In the genomic region with DNA sequence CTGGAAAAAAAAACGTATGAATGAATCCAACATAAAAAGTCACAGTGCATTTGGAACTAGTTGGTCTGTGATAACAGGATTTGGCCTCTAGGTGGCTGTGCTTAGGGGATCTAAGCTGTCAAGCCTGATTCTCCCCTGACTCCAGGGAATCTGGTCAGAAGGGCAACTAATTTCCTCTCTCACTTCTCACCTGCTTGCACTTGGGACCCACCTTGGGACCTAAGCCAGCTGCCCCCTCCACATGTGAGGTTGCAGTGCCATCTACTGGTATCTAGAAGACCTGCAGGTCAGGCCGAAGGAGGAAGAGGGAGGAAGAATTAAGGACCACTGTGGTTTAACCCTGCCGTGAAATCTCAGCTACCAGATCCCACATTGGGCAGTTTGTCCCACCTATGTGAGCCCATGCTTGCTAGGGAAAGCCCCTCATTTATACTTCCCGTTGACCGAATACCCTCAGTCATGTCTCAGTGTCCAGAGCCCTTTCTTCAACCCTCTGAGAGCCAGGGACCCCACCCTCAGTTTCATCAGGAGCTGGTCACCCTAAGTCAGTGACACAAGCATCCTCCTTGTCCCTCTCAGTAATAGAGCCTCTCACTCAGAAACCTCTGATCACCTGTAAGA, we compare ENCODE assay signal across 1 cellular context.
A peak's percentile ranks its signal among the peaks of the same experiment; 100 is the strongest.
TF ChIP-seq lines count a peak whose summit lies in the region.

No MANE protein-coding gene starts in this region.

TF ChIP-seq in HepG2, 621 proteins besides CTCF, POLR2A, EP300 and RAD21 (continued from another document and continues in another):
- TF ChIP-seq, protein P1, sequence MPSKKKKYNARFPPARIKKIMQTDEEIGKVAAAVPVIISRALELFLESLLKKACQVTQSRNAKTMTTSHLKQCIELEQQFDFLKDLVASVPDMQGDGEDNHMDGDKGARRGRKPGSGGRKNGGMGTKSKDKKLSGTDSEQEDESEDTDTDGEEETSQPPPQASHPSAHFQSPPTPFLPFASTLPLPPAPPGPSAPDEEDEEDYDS (CRISPR knock-in tag; IDR thresholded peaks at IDR 0.05), result no peak
- peak; percentile 48; the same call in 1 of the 2 replicates for TF ChIP-seq ZNF124 (CRISPR knock-in tag; IDR thresholded peaks at IDR 0.05)
- TF ChIP-seq ATM (IDR thresholded peaks at IDR 0.05; ENCODE audit: borderline replicate concordance), result no peak
- peak; percentile 24; the same call in 1 of the 2 replicates for TF ChIP-seq CEBPG (CRISPR knock-in tag; IDR thresholded peaks at IDR 0.05)
- TF ChIP-seq GABPA (IDR thresholded peaks at IDR 0.05; ENCODE audit: low read depth, low read length), result no peak
- TF ChIP-seq GABPA (CRISPR knock-in tag; IDR thresholded peaks at IDR 0.05; ENCODE audit: low read depth), result no peak
- no peak for TF ChIP-seq REL (CRISPR knock-in tag; conservative IDR thresholded peaks at IDR 0.05)
- no peak for TF ChIP-seq LCORL (IDR thresholded peaks at IDR 0.05)
- TF ChIP-seq LCORL (CRISPR knock-in tag; IDR thresholded peaks at IDR 0.05), result peak; percentile 83
- TF ChIP-seq GLI4 (CRISPR knock-in tag; IDR thresholded peaks at IDR 0.05; ENCODE audit: borderline replicate concordance), result no peak
- TF ChIP-seq ZNF230 (CRISPR knock-in tag; IDR thresholded peaks at IDR 0.05), result no peak
- TF ChIP-seq ZNF761 (CRISPR knock-in tag; conservative IDR thresholded peaks at IDR 0.05), result no peak
- TF ChIP-seq, protein P2, sequence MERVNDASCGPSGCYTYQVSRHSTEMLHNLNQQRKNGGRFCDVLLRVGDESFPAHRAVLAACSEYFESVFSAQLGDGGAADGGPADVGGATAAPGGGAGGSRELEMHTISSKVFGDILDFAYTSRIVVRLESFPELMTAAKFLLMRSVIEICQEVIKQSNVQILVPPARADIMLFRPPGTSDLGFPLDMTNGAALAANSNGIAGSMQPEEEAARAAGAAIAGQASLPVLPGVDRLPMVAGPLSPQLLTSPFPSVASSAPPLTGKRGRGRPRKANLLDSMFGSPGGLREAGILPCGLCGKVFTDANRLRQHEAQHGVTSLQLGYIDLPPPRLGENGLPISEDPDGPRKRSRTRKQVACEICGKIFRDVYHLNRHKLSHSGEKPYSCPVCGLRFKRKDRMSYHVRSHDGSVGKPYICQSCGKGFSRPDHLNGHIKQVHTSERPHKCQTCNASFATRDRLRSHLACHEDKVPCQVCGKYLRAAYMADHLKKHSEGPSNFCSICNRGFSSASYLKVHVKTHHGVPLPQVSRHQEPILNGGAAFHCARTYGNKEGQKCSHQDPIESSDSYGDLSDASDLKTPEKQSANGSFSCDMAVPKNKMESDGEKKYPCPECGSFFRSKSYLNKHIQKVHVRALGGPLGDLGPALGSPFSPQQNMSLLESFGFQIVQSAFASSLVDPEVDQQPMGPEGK (CRISPR knock-in tag; IDR thresholded peaks at IDR 0.05), result peak; percentile 69
- TF ChIP-seq GATAD1 (CRISPR knock-in tag; IDR thresholded peaks at IDR 0.05), result no peak
- no peak for TF ChIP-seq MBNL3 (CRISPR knock-in tag; conservative IDR thresholded peaks at IDR 0.05)
- no peak for TF ChIP-seq ZNF329 (CRISPR knock-in tag; IDR thresholded peaks at IDR 0.05; ENCODE audit: low read depth)
- TF ChIP-seq, protein P3, sequence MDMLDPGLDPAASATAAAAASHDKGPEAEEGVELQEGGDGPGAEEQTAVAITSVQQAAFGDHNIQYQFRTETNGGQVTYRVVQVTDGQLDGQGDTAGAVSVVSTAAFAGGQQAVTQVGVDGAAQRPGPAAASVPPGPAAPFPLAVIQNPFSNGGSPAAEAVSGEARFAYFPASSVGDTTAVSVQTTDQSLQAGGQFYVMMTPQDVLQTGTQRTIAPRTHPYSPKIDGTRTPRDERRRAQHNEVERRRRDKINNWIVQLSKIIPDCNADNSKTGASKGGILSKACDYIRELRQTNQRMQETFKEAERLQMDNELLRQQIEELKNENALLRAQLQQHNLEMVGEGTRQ (IDR thresholded peaks at IDR 0.05; ENCODE audit: low read depth, low read length), result no peak
- TF ChIP-seq, protein P3 (CRISPR knock-in tag; IDR thresholded peaks at IDR 0.05; ENCODE audit: borderline replicate concordance), result no peak
- no peak for TF ChIP-seq ZNF460 (CRISPR knock-in tag; IDR thresholded peaks at IDR 0.05; ENCODE audit: borderline replicate concordance)
- TF ChIP-seq, protein P4, sequence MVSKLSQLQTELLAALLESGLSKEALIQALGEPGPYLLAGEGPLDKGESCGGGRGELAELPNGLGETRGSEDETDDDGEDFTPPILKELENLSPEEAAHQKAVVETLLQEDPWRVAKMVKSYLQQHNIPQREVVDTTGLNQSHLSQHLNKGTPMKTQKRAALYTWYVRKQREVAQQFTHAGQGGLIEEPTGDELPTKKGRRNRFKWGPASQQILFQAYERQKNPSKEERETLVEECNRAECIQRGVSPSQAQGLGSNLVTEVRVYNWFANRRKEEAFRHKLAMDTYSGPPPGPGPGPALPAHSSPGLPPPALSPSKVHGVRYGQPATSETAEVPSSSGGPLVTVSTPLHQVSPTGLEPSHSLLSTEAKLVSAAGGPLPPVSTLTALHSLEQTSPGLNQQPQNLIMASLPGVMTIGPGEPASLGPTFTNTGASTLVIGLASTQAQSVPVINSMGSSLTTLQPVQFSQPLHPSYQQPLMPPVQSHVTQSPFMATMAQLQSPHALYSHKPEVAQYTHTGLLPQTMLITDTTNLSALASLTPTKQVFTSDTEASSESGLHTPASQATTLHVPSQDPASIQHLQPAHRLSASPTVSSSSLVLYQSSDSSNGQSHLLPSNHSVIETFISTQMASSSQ (IDR thresholded peaks at IDR 0.05; ENCODE audit: low read depth), result 0 out of 2 replicates have a peak, but pooled peaks have one; percentile 23
- TF ChIP-seq, protein P4 (CRISPR knock-in tag; IDR thresholded peaks at IDR 0.05; ENCODE audit: borderline replicate concordance), result no peak
- no peak for TF ChIP-seq PAX8 (CRISPR knock-in tag; IDR thresholded peaks at IDR 0.05; ENCODE audit: borderline replicate concordance)
- no peak for TF ChIP-seq ATF7-NPFF (CRISPR knock-in tag; IDR thresholded peaks at IDR 0.05; ENCODE audit: low read depth)
- TF ChIP-seq, protein P5, sequence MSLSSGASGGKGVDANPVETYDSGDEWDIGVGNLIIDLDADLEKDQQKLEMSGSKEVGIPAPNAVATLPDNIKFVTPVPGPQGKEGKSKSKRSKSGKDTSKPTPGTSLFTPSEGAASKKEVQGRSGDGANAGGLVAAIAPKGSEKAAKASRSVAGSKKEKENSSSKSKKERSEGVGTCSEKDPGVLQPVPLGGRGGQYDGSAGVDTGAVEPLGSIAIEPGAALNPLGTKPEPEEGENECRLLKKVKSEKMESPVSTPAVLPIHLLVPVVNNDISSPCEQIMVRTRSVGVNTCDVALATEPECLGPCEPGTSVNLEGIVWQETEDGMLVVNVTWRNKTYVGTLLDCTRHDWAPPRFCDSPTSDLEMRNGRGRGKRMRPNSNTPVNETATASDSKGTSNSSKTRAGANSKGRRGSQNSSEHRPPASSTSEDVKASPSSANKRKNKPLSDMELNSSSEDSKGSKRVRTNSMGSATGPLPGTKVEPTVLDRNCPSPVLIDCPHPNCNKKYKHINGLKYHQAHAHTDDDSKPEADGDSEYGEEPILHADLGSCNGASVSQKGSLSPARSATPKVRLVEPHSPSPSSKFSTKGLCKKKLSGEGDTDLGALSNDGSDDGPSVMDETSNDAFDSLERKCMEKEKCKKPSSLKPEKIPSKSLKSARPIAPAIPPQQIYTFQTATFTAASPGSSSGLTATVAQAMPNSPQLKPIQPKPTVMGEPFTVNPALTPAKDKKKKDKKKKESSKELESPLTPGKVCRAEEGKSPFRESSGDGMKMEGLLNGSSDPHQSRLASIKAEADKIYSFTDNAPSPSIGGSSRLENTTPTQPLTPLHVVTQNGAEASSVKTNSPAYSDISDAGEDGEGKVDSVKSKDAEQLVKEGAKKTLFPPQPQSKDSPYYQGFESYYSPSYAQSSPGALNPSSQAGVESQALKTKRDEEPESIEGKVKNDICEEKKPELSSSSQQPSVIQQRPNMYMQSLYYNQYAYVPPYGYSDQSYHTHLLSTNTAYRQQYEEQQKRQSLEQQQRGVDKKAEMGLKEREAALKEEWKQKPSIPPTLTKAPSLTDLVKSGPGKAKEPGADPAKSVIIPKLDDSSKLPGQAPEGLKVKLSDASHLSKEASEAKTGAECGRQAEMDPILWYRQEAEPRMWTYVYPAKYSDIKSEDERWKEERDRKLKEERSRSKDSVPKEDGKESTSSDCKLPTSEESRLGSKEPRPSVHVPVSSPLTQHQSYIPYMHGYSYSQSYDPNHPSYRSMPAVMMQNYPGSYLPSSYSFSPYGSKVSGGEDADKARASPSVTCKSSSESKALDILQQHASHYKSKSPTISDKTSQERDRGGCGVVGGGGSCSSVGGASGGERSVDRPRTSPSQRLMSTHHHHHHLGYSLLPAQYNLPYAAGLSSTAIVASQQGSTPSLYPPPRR (CRISPR knock-in tag; IDR thresholded peaks at IDR 0.05; ENCODE audit: borderline replicate concordance), result peak; percentile 52; the same call in 1 of the 2 replicates
- no peak for TF ChIP-seq ZFP41 (CRISPR knock-in tag; IDR thresholded peaks at IDR 0.05; ENCODE audit: borderline replicate concordance)
- TF ChIP-seq, protein P6, sequence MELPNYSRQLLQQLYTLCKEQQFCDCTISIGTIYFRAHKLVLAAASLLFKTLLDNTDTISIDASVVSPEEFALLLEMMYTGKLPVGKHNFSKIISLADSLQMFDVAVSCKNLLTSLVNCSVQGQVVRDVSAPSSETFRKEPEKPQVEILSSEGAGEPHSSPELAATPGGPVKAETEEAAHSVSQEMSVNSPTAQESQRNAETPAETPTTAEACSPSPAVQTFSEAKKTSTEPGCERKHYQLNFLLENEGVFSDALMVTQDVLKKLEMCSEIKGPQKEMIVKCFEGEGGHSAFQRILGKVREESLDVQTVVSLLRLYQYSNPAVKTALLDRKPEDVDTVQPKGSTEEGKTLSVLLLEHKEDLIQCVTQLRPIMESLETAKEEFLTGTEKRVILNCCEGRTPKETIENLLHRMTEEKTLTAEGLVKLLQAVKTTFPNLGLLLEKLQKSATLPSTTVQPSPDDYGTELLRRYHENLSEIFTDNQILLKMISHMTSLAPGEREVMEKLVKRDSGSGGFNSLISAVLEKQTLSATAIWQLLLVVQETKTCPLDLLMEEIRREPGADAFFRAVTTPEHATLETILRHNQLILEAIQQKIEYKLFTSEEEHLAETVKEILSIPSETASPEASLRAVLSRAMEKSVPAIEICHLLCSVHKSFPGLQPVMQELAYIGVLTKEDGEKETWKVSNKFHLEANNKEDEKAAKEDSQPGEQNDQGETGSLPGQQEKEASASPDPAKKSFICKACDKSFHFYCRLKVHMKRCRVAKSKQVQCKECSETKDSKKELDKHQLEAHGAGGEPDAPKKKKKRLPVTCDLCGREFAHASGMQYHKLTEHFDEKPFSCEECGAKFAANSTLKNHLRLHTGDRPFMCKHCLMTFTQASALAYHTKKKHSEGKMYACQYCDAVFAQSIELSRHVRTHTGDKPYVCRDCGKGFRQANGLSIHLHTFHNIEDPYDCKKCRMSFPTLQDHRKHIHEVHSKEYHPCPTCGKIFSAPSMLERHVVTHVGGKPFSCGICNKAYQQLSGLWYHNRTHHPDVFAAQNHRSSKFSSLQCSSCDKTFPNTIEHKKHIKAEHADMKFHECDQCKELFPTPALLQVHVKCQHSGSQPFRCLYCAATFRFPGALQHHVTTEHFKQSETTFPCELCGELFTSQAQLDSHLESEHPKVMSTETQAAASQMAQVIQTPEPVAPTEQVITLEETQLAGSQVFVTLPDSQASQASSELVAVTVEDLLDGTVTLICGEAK (IDR thresholded peaks at IDR 0.05), result no peak
- TF ChIP-seq, protein P6 (CRISPR knock-in tag; IDR thresholded peaks at IDR 0.05), result no peak
- peak; percentile 45 for TF ChIP-seq SAP130 (CRISPR knock-in tag; IDR thresholded peaks at IDR 0.05; ENCODE audit: low read depth)
- no peak for TF ChIP-seq ZNF557 (CRISPR knock-in tag; IDR thresholded peaks at IDR 0.05)
- no peak for TF ChIP-seq PTBP1 (IDR thresholded peaks at IDR 0.05; ENCODE audit: low read depth, low read length, poor library complexity, severe bottlenecking)
- TF ChIP-seq ZNF326 (CRISPR knock-in tag; IDR thresholded peaks at IDR 0.05; ENCODE audit: borderline replicate concordance), result no peak
- no peak for TF ChIP-seq NONO (IDR thresholded peaks at IDR 0.05)
- TF ChIP-seq NONO (CRISPR knock-in tag; conservative IDR thresholded peaks at IDR 0.05), result peak; percentile 66
- no peak for TF ChIP-seq SMAD9 (CRISPR knock-in tag; IDR thresholded peaks at IDR 0.05)
- peak; percentile 83 for TF ChIP-seq STAG1 (CRISPR knock-in tag; IDR thresholded peaks at IDR 0.05)
